31 cellular contexts compared by ENCODE assay signal in the genomic region with DNA sequence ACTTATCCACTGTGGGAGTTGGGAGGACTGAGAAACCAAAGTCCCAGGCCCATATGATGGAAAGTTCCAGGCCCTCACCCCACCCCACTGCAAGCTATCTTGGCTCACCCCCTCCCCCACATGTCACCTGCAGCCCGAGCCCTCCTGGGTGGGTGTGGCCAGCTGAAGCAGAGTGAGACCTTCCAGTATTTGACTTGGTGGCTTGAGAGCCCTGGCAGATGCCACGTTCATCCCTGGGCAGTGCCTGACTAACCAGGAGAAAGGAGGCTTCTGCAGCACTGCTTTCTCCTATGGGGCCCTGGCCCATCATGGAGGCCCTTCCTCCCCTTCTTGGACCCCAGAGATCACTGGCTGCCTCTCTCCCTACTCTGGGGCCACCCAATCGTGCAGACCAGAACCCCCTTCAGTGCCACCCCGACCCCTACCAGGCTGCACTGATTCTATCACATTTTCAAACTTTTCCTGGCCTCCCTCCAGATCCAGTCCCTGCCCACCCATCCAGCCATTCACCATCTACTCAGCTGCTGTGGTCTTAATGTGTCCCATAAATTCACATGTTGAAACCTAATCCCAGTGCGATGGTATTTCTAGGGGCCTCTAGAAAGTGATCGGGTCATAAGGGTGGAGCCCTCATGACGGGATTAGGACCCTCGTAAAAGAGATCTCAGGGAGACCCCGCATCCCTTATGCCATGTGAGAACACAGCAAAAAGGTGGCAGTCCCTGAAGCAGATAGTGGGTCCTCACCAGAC. TPM values are rescaled to one million over a fixed set of nuclear protein-coding genes. Genes with fewer than 3 reads are reported as not detected.
"Had no signal": no experiment of that assay in that cellular context is flagged by ENCODE, and none has a peak within 500 bp of the region (broad histone marks: within the 10 kb centered on the region; RNA-seq: fewer than 3 reads in every experiment).

No MANE protein-coding gene starts in this region.

- H3K9me3 Mint-ChIP-seq: activated CD8-positive, alpha-beta T cell treated with anti-CD3 and anti-CD28 coated beads for 36 hours; activated naive CD4-positive, alpha-beta T cell treated with anti-CD3 and anti-CD28 coated beads, Interleukin-2, amount 50 U/mL, for 72 hours; activated T-cell treated with anti-CD3 and anti-CD28 coated beads, Interleukin-2, amount 50 U/mL, for 4 hours; activated T-helper 17 cell treated with anti-CD3 and anti-CD28 coated beads, Interleukin-2, amount 50 U/mL, for 72 hours; central memory CD8-positive, alpha-beta T cell; natural killer cell; WTC11 had no signal

- H3K4me3 Mint-ChIP-seq: activated CD8-positive, alpha-beta T cell treated with anti-CD3 and anti-CD28 coated beads for 36 hours; activated T-cell treated with anti-CD3 and anti-CD28 coated beads, Interleukin-2, amount 50 U/mL, for 4 hours; activated T-helper 17 cell treated with anti-CD3 and anti-CD28 coated beads, Interleukin-2, amount 50 U/mL, for 72 hours; central memory CD8-positive, alpha-beta T cell; natural killer cell had no signal

- H3K9me3 ChIP-seq: esophagus muscularis mucosa, heart left ventricle, left lung, right lobe of liver, testis, transverse colon had no signal

- H3K27ac ChIP-seq: esophagus muscularis mucosa, foreskin keratinocyte, heart left ventricle, left lung, right lobe of liver, testis, transverse colon had no signal

- H3K27me3 ChIP-seq: esophagus muscularis mucosa, heart left ventricle, left lung, right lobe of liver, testis, transverse colon had no signal

- H3K36me3 Mint-ChIP-seq: activated naive CD4-positive, alpha-beta T cell treated with anti-CD3 and anti-CD28 coated beads, Interleukin-2, amount 50 U/mL, for 72 hours; natural killer cell; WTC11 had no signal

- H3K4me1 Mint-ChIP-seq: activated T-helper 17 cell treated with anti-CD3 and anti-CD28 coated beads, Interleukin-2, amount 50 U/mL, for 72 hours; natural killer cell had no signal

- H3K36me3 ChIP-seq: esophagus muscularis mucosa, heart left ventricle, left lung, right lobe of liver, transverse colon had no signal

- H3K4me3 ChIP-seq: esophagus muscularis mucosa, heart left ventricle, left lung, lung, right lobe of liver, testis, transverse colon had no signal

- H3K27ac Mint-ChIP-seq: activated CD8-positive, alpha-beta T cell treated with anti-CD3 and anti-CD28 coated beads for 36 hours; activated T-helper 17 cell treated with anti-CD3 and anti-CD28 coated beads, Interleukin-2, amount 50 U/mL, for 72 hours; natural killer cell; progenitor cell of endocrine pancreas; WTC11 had no signal

- H3K27me3 Mint-ChIP-seq: activated CD8-positive, alpha-beta T cell treated with anti-CD3 and anti-CD28 coated beads for 36 hours; activated T-helper 17 cell treated with anti-CD3 and anti-CD28 coated beads, Interleukin-2, amount 50 U/mL, for 72 hours had no signal

- H3K4me1 ChIP-seq: esophagus muscularis mucosa, foreskin keratinocyte, heart left ventricle, left lung, right lobe of liver, testis, transverse colon had no signal

- ATAC-seq: activated CD8-positive, alpha-beta T cell treated with anti-CD3 and anti-CD28 coated beads for 36 hours; activated naive CD4-positive, alpha-beta T cell treated with anti-CD3 and anti-CD28 coated beads, Interleukin-2, amount 50 U/mL, for 72 hours; activated T-cell treated with anti-CD3 and anti-CD28 coated beads, Interleukin-2, amount 50 U/mL, for 4 hours; activated T-helper 17 cell treated with anti-CD3 and anti-CD28 coated beads, Interleukin-2, amount 50 U/mL, for 72 hours; foreskin keratinocyte; heart left ventricle; left lung; natural killer cell; right lobe of liver; stimulated activated naive CD8-positive, alpha-beta T cell treated with anti-CD3 and anti-CD28 coated beads, Interleukin-15, Interleukin-2, amounts not matched to agents 100 U/mL and 50 U/mL, for 24 hours had no signal

- DNase-seq: activated CD4-positive, alpha-beta T cell treated with anti-CD3 and anti-CD28 coated beads for 1 hour; activated CD4-positive, alpha-beta T cell treated with anti-CD3 and anti-CD28 coated beads, Interleukin-2, amount 50 U/mL, for 1 hour; activated CD8-positive, alpha-beta T cell treated with anti-CD3 and anti-CD28 coated beads for 36 hours; activated naive CD4-positive, alpha-beta T cell; activated T-cell treated with anti-CD3 and anti-CD28 coated beads, Interleukin-2, amount 50 U/mL, for 4 hours; anterior cingulate cortex; dermis blood vessel endothelial cell; effector CD4-positive, alpha-beta T cell; foreskin keratinocyte; hypothalamus; kidney glomerular epithelial cell; mesendoderm; natural killer cell; right lobe of liver; stimulated activated CD4-positive, alpha-beta T cell treated with anti-CD3 and anti-CD28 coated beads, Interleukin-12 subunit alpha, Interleukin-12 subunit beta, amount 100 ng/mL, for 4 hours; stimulated activated CD4-positive, alpha-beta T cell treated with anti-CD3 and anti-CD28 coated beads, Interleukin-4, amount 100 ng/mL, for 1 hour; stimulated activated naive CD8-positive, alpha-beta T cell treated with anti-CD3 and anti-CD28 coated beads, Interleukin-15, Interleukin-2, amounts not matched to agents 100 U/mL and 50 U/mL, for 24 hours; T1000; testis; transverse colon had no signal

RNA-seq across cellular contexts. Expression of a gene that starts 38.2 kb away (rescaled TPM):
- total RNA-seq: activated T-helper 17 cell treated with anti-CD3 and anti-CD28 coated beads, Interleukin-2, amount 50 U/mL, for 72 hours; bronchial epithelial cell; dermis blood vessel endothelial cell; renal cortical epithelial cell had no signal
